7 cellular contexts compared by ENCODE assay signal in genomic region chr10:9066152-9066551, GRCh38.
"Had no signal": no experiment of that assay in that cellular context is flagged by ENCODE, and none has a peak within 500 bp of the region (broad histone marks: within the 10 kb centered on the region; RNA-seq: fewer than 3 reads in every experiment).

No MANE protein-coding gene starts in this region.

- FAIRE-seq: HepG2, HTR-8/SVneo, K562 had no signal

- DNase-seq: IMR-90, KBM-7, KG1 had no signal

- H3K4me3 ChIP-seq: K562 had no signal

- H3K27ac ChIP-seq: HL-60 had no signal
